Comparison of ENCODE assay signal across 8 cellular contexts in genomic region chr4:147293314-147293677, GRCh38.
DNase-seq lines count a peak whose midpoint lies in the region; ATAC-seq and TF ChIP-seq lines count a peak whose summit lies in the region.
"Not testable (repeated sequence)": the region's sequence is repeated elsewhere in the genome, so short reads cannot be mapped to it uniquely, and the experiment has no call there.

No MANE protein-coding gene starts in this region.

- intact Hi-C loops in mammary epithelial cell (cut with micrococcal nuclease); right lobe of liver (cut with DNase I): not testable (repeated sequence)

- dilution Hi-C loops in mammary epithelial cell (cut with HindIII; ENCODE audit: low sequenced_read_pairs), result not testable (repeated sequence)

- not testable (repeated sequence) for BruUV-seq in mammary epithelial cell (replicated peaks; lab: Mats Ljungman, UMichigan)

- not testable (repeated sequence) for DNase-seq in GM12865 (ENCODE audit: low read depth); mammary epithelial cell; right lobe of liver

- H3K27ac ChIP-seq in C4-2B (peak overlapping the region; percentile 32), KMS-11 (peak overlapping the region; percentile 75), OCI-LY3 (ENCODE audit: low read length) (peak overlapping the region; percentile 47)
- not testable (repeated sequence) for H3K27ac ChIP-seq in mammary epithelial cell (ENCODE audit: insufficient read depth, low read depth, low read length); duodenal mucosa (ENCODE audit: low read depth, low read length); right lobe of liver

- CTCF ChIA-PET in mammary epithelial cell (lab: Charles Lee; ENCODE audit: low non-redundant PET), result not testable (repeated sequence)

- WGBS in mammary epithelial cell (ENCODE audit: low coverage, missing lambda C conversion rate), result 90% methylated on average over 6 of the region's 6 CpGs
- 25% methylated on average over 6 of the region's 6 CpGs for WGBS in right lobe of liver (ENCODE audit: insufficient coverage, low coverage, low lambda C conversion rate, missing lambda C conversion rate)

- not testable (repeated sequence) for H3K27me3 ChIP-seq in KMS-11 (ENCODE audit: insufficient read depth, low read depth); OCI-LY3 (ENCODE audit: low read depth, low read length); mammary epithelial cell (ENCODE audit: insufficient read depth, low read length); duodenal mucosa (ENCODE audit: control insufficient read depth in 1 of 2, insufficient read depth in 2 of 2, low read length in 2 of 2); right lobe of liver; mucosa of stomach (ENCODE audit: control insufficient read depth, insufficient read depth, low read length)

- in situ Hi-C loops in mammary epithelial cell (cut with MboI; ENCODE audit: low sequenced_read_pairs in 2 of 2), result not testable (repeated sequence)

- H4K20me1 ChIP-seq in KMS-11 (ENCODE audit: insufficient read depth); OCI-LY3 (ENCODE audit: insufficient read depth, low read length); mammary epithelial cell (ENCODE audit: insufficient read depth, low read length): not testable (repeated sequence)

- TF ChIP-seq CTCF in C4-2B (conservative IDR thresholded peaks at IDR 0.05); GM12865 (IDR thresholded peaks at IDR 0.05; ENCODE audit: insufficient read depth, low read depth, low read length, missing control alignments); KMS-11 (conservative IDR thresholded peaks at IDR 0.05; ENCODE audit: low read depth, low read length); OCI-LY3 (IDR thresholded peaks at IDR 0.05; ENCODE audit: low read depth, low read length); mammary epithelial cell (conservative IDR thresholded peaks at IDR 0.05 in 1 of 2, IDR thresholded peaks at IDR 0.05 in 1 of 2; ENCODE audit: extremely low read depth in 1 of 2, insufficient read depth in 1 of 2, low read depth in 1 of 2, low read length in 2 of 2); right lobe of liver (IDR thresholded peaks at IDR 0.05): not testable (repeated sequence)

- ATAC-seq in right lobe of liver, result peak in 3 of 4 donors; percentile 50 to 54 (median 53)

- H3K4me2 ChIP-seq in KMS-11 (peak overlapping the region; percentile 56), OCI-LY3 (ENCODE audit: low read length) (peak overlapping the region; percentile 86)
- not testable (repeated sequence) for H3K4me2 ChIP-seq in mammary epithelial cell (ENCODE audit: insufficient read depth, low read depth, low read length)

- H3K9me3 ChIP-seq in OCI-LY3 (ENCODE audit: insufficient read depth, low read length); mammary epithelial cell (replicated peaks; ENCODE audit: insufficient read depth, low read length); duodenal mucosa (ENCODE audit: control insufficient read depth in 1 of 2, low read length in 2 of 2); right lobe of liver; mucosa of stomach (ENCODE audit: control insufficient read depth, low read length): not testable (repeated sequence)

- H3K79me2 ChIP-seq in KMS-11 (ENCODE audit: insufficient read depth, low read depth); OCI-LY3 (ENCODE audit: low read length); mammary epithelial cell (ENCODE audit: insufficient read depth, low read length): not testable (repeated sequence)

- not testable (repeated sequence) for TF ChIP-seq POLR2A in right lobe of liver (IDR thresholded peaks at IDR 0.05)

- H3K4me1 ChIP-seq in KMS-11 (ENCODE audit: low read depth, poor library complexity, severe bottlenecking), result peaks cover 27% of the 10 kb centered on the region
- H3K4me1 ChIP-seq in OCI-LY3 (ENCODE audit: low read length), result peaks cover 31% of the 10 kb centered on the region
- H3K4me1 ChIP-seq in mammary epithelial cell (ENCODE audit: insufficient read depth, low read length); duodenal mucosa (ENCODE audit: control insufficient read depth in 1 of 2, insufficient read depth in 2 of 2, low read length in 2 of 2); mucosa of stomach (ENCODE audit: control insufficient read depth, insufficient read depth, low read length): not testable (repeated sequence)
- peaks cover 0 to 12% (median 0%) of the 10 kb centered on the region in 4 donors for H3K4me1 ChIP-seq in right lobe of liver

- H3K9ac ChIP-seq in KMS-11, result peak overlapping the region; percentile 65; the same call in 1 of the 2 replicates
- H3K9ac ChIP-seq in OCI-LY3 (ENCODE audit: low read length), result peak overlapping the region; percentile 55; the same call in 1 of the 2 replicates
- not testable (repeated sequence) for H3K9ac ChIP-seq in mammary epithelial cell (ENCODE audit: insufficient read depth, low read length); duodenal mucosa (ENCODE audit: low read depth in 1 of 2, low read length in 2 of 2)
- peak overlapping the region; percentile 28 for H3K9ac ChIP-seq in mucosa of stomach (ENCODE audit: low read length)

- H3K4me3 ChIP-seq in GM12865 (ENCODE audit: low read depth, low read length), result peak overlapping the region; percentile 54
- H3K4me3 ChIP-seq in KMS-11 (IDR thresholded peaks at IDR 0.05; ENCODE audit: insufficient read depth, low read depth, low read length); mammary epithelial cell (replicated peaks in 1 of 3; ENCODE audit: insufficient read depth in 1 of 3, low read depth in 2 of 3, low read length in 3 of 3); right lobe of liver; mucosa of stomach (ENCODE audit: low read length): not testable (repeated sequence)
- H3K4me3 ChIP-seq in OCI-LY3 (ENCODE audit: low read length), result peak overlapping the region; percentile 72
- peak overlapping the region; percentile 29 to 48 for H3K4me3 ChIP-seq in duodenal mucosa (ENCODE audit: low read depth in 1 of 2, low read length in 2 of 2)

- H2AFZ ChIP-seq in KMS-11 (ENCODE audit: low read depth), result peak overlapping the region; percentile 97
- H2AFZ ChIP-seq in OCI-LY3 (ENCODE audit: low read depth, low read length), result peak overlapping the region; percentile 60
- peak overlapping the region; percentile 86 for H2AFZ ChIP-seq in mammary epithelial cell (ENCODE audit: low read depth, low read length)

- not testable (repeated sequence) for H3K36me3 ChIP-seq in KMS-11 (ENCODE audit: insufficient read depth); OCI-LY3 (replicated peaks; ENCODE audit: low read depth, low read length); mammary epithelial cell (ENCODE audit: insufficient read depth, low read length); duodenal mucosa (ENCODE audit: control insufficient read depth in 1 of 2, insufficient read depth in 2 of 2, low read length in 2 of 2); right lobe of liver; mucosa of stomach (ENCODE audit: control insufficient read depth, insufficient read depth, low read length)
